In genomic region chr1:51100264-51100880, GRCh38 we compare ENCODE assay signal across 26 cellular contexts. TPM values are rescaled to one million over a fixed set of nuclear protein-coding genes. Genes with fewer than 3 reads are reported as not detected.
A peak's percentile ranks its signal among the peaks of the same experiment; 100 is the strongest.
DNase-seq lines count a peak whose midpoint lies in the region; ATAC-seq, FAIRE-seq and TF ChIP-seq lines count a peak whose summit lies in the region.
"Had no signal": no experiment of that assay in that cellular context is flagged by ENCODE, and none has a peak within 500 bp of the region (broad histone marks: within the 10 kb centered on the region; RNA-seq: fewer than 3 reads in every experiment).

No MANE protein-coding gene starts in this region.

- H3K27ac Mint-ChIP-seq in activated T-helper 17 cell treated with anti-CD3 and anti-CD28 coated beads, Interleukin-2, amount 50 U/mL, for 72 hours = no peak overlapping the region
- H3K27ac Mint-ChIP-seq: activated T-cell treated with anti-CD3 and anti-CD28 coated beads, Interleukin-2, amount 50 U/mL, for 24 hours had no signal

- no peak overlapping the region for H3K27ac ChIP-seq in small intestine (ENCODE audit: low read depth in 1 of 2, low read length in 1 of 2)
- H3K27ac ChIP-seq: breast epithelium, neutrophil, stomach had no signal

- H3K36me3 ChIP-seq in small intestine (ENCODE audit: control insufficient read depth in 2 of 2, insufficient read depth in 2 of 2, low read length in 2 of 2) (no peaks in the 10 kb centered on the region), BE2C (no peaks in the 10 kb centered on the region)
- H3K36me3 ChIP-seq: breast epithelium, neutrophil, stomach had no signal

- ATAC-seq in GM19328 (IDR thresholded peaks at IDR 0.05; ENCODE audit: unreplicated experiment) = peak; percentile 58
- peak; percentile 81 for ATAC-seq in HG02870 (IDR thresholded peaks at IDR 0.05; ENCODE audit: unreplicated experiment)
- no peak for ATAC-seq in activated T-helper 17 cell treated with anti-CD3 and anti-CD28 coated beads, Interleukin-2, amount 50 U/mL, for 72 hours (replicated peaks)

- peaks cover 21% of the 10 kb centered on the region for H3K27me3 Mint-ChIP-seq in activated T-helper 17 cell treated with anti-CD3 and anti-CD28 coated beads, Interleukin-2, amount 50 U/mL, for 72 hours

- WGBS in small intestine, 3 donors = 66 to 84% (median 80%) methylated on average over 3 of the region's 3 CpGs

- H3K9me3 Mint-ChIP-seq in activated T-helper 17 cell treated with anti-CD3 and anti-CD28 coated beads, Interleukin-2, amount 50 U/mL, for 72 hours = peaks cover 8% of the 10 kb centered on the region

- H3K4me3 ChIP-seq in GM12864 (ENCODE audit: low read depth, low read length) = no peak overlapping the region
- no peak overlapping the region for H3K4me3 ChIP-seq in small intestine (ENCODE audit: low read depth in 1 of 2, low read length in 2 of 2)
- H3K4me3 ChIP-seq in BE2C (ENCODE audit: low read depth, low read length) = no peak overlapping the region
- H3K4me3 ChIP-seq: breast epithelium, stomach had no signal

- H3K4me3 Mint-ChIP-seq in activated T-helper 17 cell treated with anti-CD3 and anti-CD28 coated beads, Interleukin-2, amount 50 U/mL, for 72 hours = no peak overlapping the region
- H3K4me3 Mint-ChIP-seq: activated T-cell treated with anti-CD3 and anti-CD28 coated beads, Interleukin-2, amount 50 U/mL, for 24 hours; CD14-positive monocyte had no signal

- no peak for FAIRE-seq in small intestine (lab: Jason Lieb, UNC)
- FAIRE-seq: RCC 7860 had no signal

- H3K4me1 ChIP-seq in small intestine (ENCODE audit: control insufficient read depth in 2 of 2, insufficient read depth in 1 of 2, low read depth in 1 of 2, low read length in 1 of 2) = no peaks in the 10 kb centered on the region
- H3K4me1 ChIP-seq in BE2C = no peaks in the 10 kb centered on the region
- H3K4me1 ChIP-seq: breast epithelium, stomach had no signal

- DNase-seq in GM12864 (ENCODE audit: low read depth) (peak; percentile 46), RPMI7951 (ENCODE audit: low read depth) (peak; percentile 13), small intestine (no peak), A172 (ENCODE audit: low spot score) (no peak), BE2C (no peak)
- DNase-seq: activated T-cell treated with anti-CD3 and anti-CD28 coated beads, Interleukin-2, amount 50 U/mL, for 24 hours; DMS 273 treated with DMSO at 0.1 percent for 48 hours; erythroblast; glutamatergic neuron; Kasumi-1; NCI-H1436; retina; stimulated activated CD4-positive, alpha-beta T cell treated with anti-CD3 and anti-CD28 coated beads, Interleukin-15, amount 100 ng/mL, for 24 hours; stomach had no signal

- H3K36me3 Mint-ChIP-seq in activated T-helper 17 cell treated with anti-CD3 and anti-CD28 coated beads, Interleukin-2, amount 50 U/mL, for 72 hours (ENCODE audit: low read depth) = no peaks in the 10 kb centered on the region
- H3K36me3 Mint-ChIP-seq: CD14-positive monocyte had no signal

- H3K27me3 ChIP-seq in small intestine (ENCODE audit: control insufficient read depth in 2 of 2, insufficient read depth in 2 of 2, low read length in 2 of 2) (peaks cover 0 to under 1% of the 10 kb centered on the region in 2 donors), BE2C (no peaks in the 10 kb centered on the region)
- H3K27me3 ChIP-seq: breast epithelium, stomach had no signal

- H3K4me1 Mint-ChIP-seq in activated T-helper 17 cell treated with anti-CD3 and anti-CD28 coated beads, Interleukin-2, amount 50 U/mL, for 72 hours = no peaks in the 10 kb centered on the region

- H3K9me3 ChIP-seq in small intestine (ENCODE audit: control insufficient read depth, low read depth) (no peaks in the 10 kb centered on the region), BE2C (no peaks in the 10 kb centered on the region)
- H3K9me3 ChIP-seq: neutrophil, stomach had no signal

- TF ChIP-seq CTCF in GM12864 (IDR thresholded peaks at IDR 0.05; ENCODE audit: low read depth, low read length, missing control alignments) (no peak), BE2C (IDR thresholded peaks at IDR 0.05; ENCODE audit: low read depth, low read length) (no peak)

RNA-seq across cellular contexts. Expression of gene C1orf185, which starts 1.7 kb away (rescaled TPM):
- not detected in 2 replicates for total RNA-seq in RPMI7951 (2014; rRNA removed; shearing (Covaris generic))
- polyA plus RNA-seq in small intestine = not detected
- not detected in 2 replicates for total RNA-seq in A172 (2014; rRNA removed; shearing (Covaris generic))
- not detected for polyA plus RNA-seq in BE2C (2012; ENCODE audit: insufficient read depth, insufficient read length, low read depth)
- total RNA-seq in activated T-helper 17 cell treated with anti-CD3 and anti-CD28 coated beads, Interleukin-2, amount 50 U/mL, for 72 hours = not detected
- total RNA-seq: A673, breast epithelium, dermis microvascular lymphatic vessel endothelial cell, liver, mucosa of gallbladder, stomach, urinary bladder had no signal
- polyA plus RNA-seq: CD14-positive monocyte, liver, stomach, urinary bladder had no signal

Comparison
In these comparisons a context has a peak if more than half of its experiments do, and no peak if none do; other contexts are left out.
1. DNase-seq: peak in GM12864 (single experiment) and RPMI7951 (single experiment); none in small intestine (single experiment), A172 (single experiment) and BE2C (single experiment).